Comparison of ENCODE assay signal across 8 cellular contexts in genomic region chr7:1503816-1504775, GRCh38. TPM values are rescaled to one million over a fixed set of nuclear protein-coding genes. Genes with fewer than 3 reads are reported as not detected.
A peak's percentile ranks its signal among the peaks of the same experiment; 100 is the strongest.
DNase-seq lines count a peak whose midpoint lies in the region; TF ChIP-seq lines count a peak whose summit lies in the region.

Gene INTS1 (minus strand): TSS chr7:1504389. CDS start chr7:1503960, 429 bp downstream.

- no peaks in the 10 kb centered on the region for H3K27me3 ChIP-seq in stomach smooth muscle (ENCODE audit: control insufficient read depth in 1 of 2, insufficient read depth in 2 of 2, low read length in 2 of 2)

- no peaks in the 10 kb centered on the region for H3K9me3 ChIP-seq in stomach smooth muscle (ENCODE audit: control insufficient read depth in 2 of 2, low read length in 2 of 2)

- TF ChIP-seq CTCF in foreskin fibroblast (IDR thresholded peaks at IDR 0.05; ENCODE audit: low read depth, low read length) (peak; percentile 43), neural crest cell (conservative IDR thresholded peaks at IDR 0.05) (peak; percentile 85)

- H3K36me3 ChIP-seq in stomach smooth muscle (ENCODE audit: control insufficient read depth in 2 of 2, insufficient read depth in 2 of 2, low read length in 2 of 2) = peaks cover 4 to 21% of the 10 kb centered on the region in 2 donors

- H3K27ac ChIP-seq in stomach smooth muscle (ENCODE audit: low read length) = no peak within 1 kb of the TSS

- H3K4me3 ChIP-seq in foreskin fibroblast (ENCODE audit: low read depth in 1 of 2, low read length in 2 of 2) (peak within 1 kb of the TSS; percentile 63 to 84), stomach smooth muscle (ENCODE audit: low read length in 2 of 2) (peak within 1 kb of the TSS; percentile 94 to 96)

- no peaks in the 10 kb centered on the region for H3K9me3 Mint-ChIP-seq in neural crest cell

- DNase-seq in ELF-1 (ENCODE audit: low read depth, low spot score) (peak; percentile 93), GOT3 (lab: John Stamatoyannopoulos, UW) (peak; percentile 72), LoVo (ENCODE audit: low spot score) (peak; percentile 98), SHP77 (lab: John Stamatoyannopoulos, UW) (peak; percentile 97), foreskin fibroblast (peak; percentile 88 to 97), neural crest cell (ENCODE audit: low read depth, low spot score) (peak; percentile 79)
- peak; percentile 97 for DNase-seq in activated effector memory CD4-positive, alpha-beta T cell treated with anti-CD3 and anti-CD28 coated beads, Interleukin-2, amount 50 U/mL, for 16 hours

- H3K27ac Mint-ChIP-seq in neural crest cell (ENCODE audit: unreplicated experiment) = no peak within 1 kb of the TSS

- peaks cover 18% of the 10 kb centered on the region for H3K4me1 Mint-ChIP-seq in neural crest cell

- peak within 1 kb of the TSS; percentile 86 for H3K4me3 Mint-ChIP-seq in neural crest cell

- H3K4me1 ChIP-seq in stomach smooth muscle (ENCODE audit: control insufficient read depth, insufficient read depth, low read length) = peaks cover 20% of the 10 kb centered on the region

- H3K9ac ChIP-seq in stomach smooth muscle (ENCODE audit: low read length in 2 of 2) = peak within 1 kb of the TSS; percentile 64 to 72

- no peaks in the 10 kb centered on the region for H3K36me3 Mint-ChIP-seq in neural crest cell (ENCODE audit: low read depth)

- H3K27me3 Mint-ChIP-seq in neural crest cell (ENCODE audit: low read depth) = no peaks in the 10 kb centered on the region

RNA-seq across cellular contexts. Expression of gene INTS1, which starts in this region (rescaled TPM):
- total RNA-seq in neural crest cell = 123 and 134 TPM in 2 replicates
